Comparison of ENCODE assay signal across 8 cellular contexts in the genomic region with DNA sequence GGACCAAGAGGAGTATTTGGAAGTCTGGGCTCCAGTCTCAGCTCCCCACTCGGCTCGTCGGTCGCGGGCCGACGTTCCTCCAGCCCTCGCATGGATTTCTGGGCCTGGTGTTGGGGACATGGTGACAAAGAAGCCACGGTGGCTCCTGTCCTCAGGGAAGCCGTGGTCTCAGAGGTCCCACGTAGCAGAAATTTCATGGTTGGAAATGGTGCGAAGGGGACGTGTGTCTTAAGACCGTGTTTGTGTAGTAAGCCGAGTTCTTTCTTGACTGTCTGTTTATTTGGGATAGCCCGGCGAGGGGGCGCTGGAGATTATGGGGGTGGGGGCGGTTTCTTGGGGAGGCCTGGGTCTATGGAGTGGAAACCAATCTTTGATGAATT. TPM values are rescaled to one million over a fixed set of nuclear protein-coding genes. Genes with fewer than 3 reads are reported as not detected.
A peak's percentile ranks its signal among the peaks of the same experiment; 100 is the strongest.
DNase-seq lines count a peak whose midpoint lies in the region; ATAC-seq and TF ChIP-seq lines count a peak whose summit lies in the region.

No MANE protein-coding gene starts in this region.

- H3K36me3 ChIP-seq in OCI-LY1 (ENCODE audit: insufficient read depth, low read length) = no peaks in the 10 kb centered on the region
- no peaks in the 10 kb centered on the region for H3K36me3 ChIP-seq in effector memory CD4-positive, alpha-beta T cell (ENCODE audit: control insufficient read depth, insufficient read depth, low read length)

- no peaks in the 10 kb centered on the region for H3F3A ChIP-seq in OCI-LY1 (ENCODE audit: insufficient read depth, low read length)

- H3K79me2 ChIP-seq in OCI-LY1 (ENCODE audit: insufficient read depth, low read length) = no peaks in the 10 kb centered on the region

- H3K4me3 Mint-ChIP-seq in natural killer cell = peak overlapping the region; percentile 75

- POLR2A ChIA-PET in GM10248 (lab: Yijun Ruan, JAX) = no interaction called here

- H3K9me3 ChIP-seq in OCI-LY1 (ENCODE audit: low read length) = no peaks in the 10 kb centered on the region
- no peaks in the 10 kb centered on the region for H3K9me3 ChIP-seq in effector memory CD4-positive, alpha-beta T cell (ENCODE audit: control insufficient read depth, low read length)

- CTCF ChIA-PET in GM10248 (lab: Yijun Ruan, JAX) = interaction anchor here (1.3 to 1.7 kb wide), 3 partner anchors 10 to 46 kb away, joined by 3 to 8 read pairs (median 4); no protein-coding TSS in a partner anchor

- peaks cover 8 to 13% of the 10 kb centered on the region in 2 donors for H3K4me1 Mint-ChIP-seq in natural killer cell

- no peaks in the 10 kb centered on the region for H4K20me1 ChIP-seq in OCI-LY1 (ENCODE audit: insufficient read depth, low read length)

- H2AFZ ChIP-seq in OCI-LY1 (ENCODE audit: low read length) = no peak overlapping the region

- peaks cover 50 to 72% of the 10 kb centered on the region in 2 donors for H3K27me3 Mint-ChIP-seq in natural killer cell (ENCODE audit: low read depth in 2 of 2)

- DNase-seq in GM10248 (ENCODE audit: extremely low spot score) = peak; percentile 15
- no peak for DNase-seq in effector memory CD4-positive, alpha-beta T cell
- no peak for DNase-seq in natural killer cell
- DNase-seq in NCI-H2029 (lab: John Stamatoyannopoulos, UW) = no peak
- DNase-seq in GM19238 (ENCODE audit: insufficient read length, low spot score) = no peak
- DNase-seq in NK-92 treated with Interleukin-12 subunit alpha and Interleukin-12 subunit beta, amount 100 ng/mL, for 24 hours (lab: John Stamatoyannopoulos, UW) = no peak

- no peaks in the 10 kb centered on the region for H3K9me3 Mint-ChIP-seq in natural killer cell

- peak overlapping the region; percentile 54 for H3K4me3 ChIP-seq in OCI-LY1 (ENCODE audit: low read depth, low read length, poor library complexity, severe bottlenecking)
- peak overlapping the region; percentile 59 for H3K4me3 ChIP-seq in effector memory CD4-positive, alpha-beta T cell (ENCODE audit: insufficient read depth, low read depth, low read length, poor library complexity, severe bottlenecking)

- H3K4me1 ChIP-seq in OCI-LY1 (ENCODE audit: insufficient read depth, low read length, severe bottlenecking) = no peaks in the 10 kb centered on the region
- peaks cover 6% of the 10 kb centered on the region for H3K4me1 ChIP-seq in effector memory CD4-positive, alpha-beta T cell (ENCODE audit: control insufficient read depth, insufficient read depth, low read length, poor library complexity, severe bottlenecking)

- H3K27me3 ChIP-seq in OCI-LY1 (ENCODE audit: insufficient read depth, low read length) = peaks cover 10% of the 10 kb centered on the region
- peaks cover 26% of the 10 kb centered on the region for H3K27me3 ChIP-seq in effector memory CD4-positive, alpha-beta T cell (replicated peaks; ENCODE audit: control insufficient read depth, insufficient read depth, low read length, poor library complexity, severe bottlenecking)

- peak overlapping the region; percentile 71 for H3K4me2 ChIP-seq in OCI-LY1 (ENCODE audit: low read length)

- H3K27ac Mint-ChIP-seq in natural killer cell = no peak overlapping the region

- H3K9me2 ChIP-seq in OCI-LY1 (ENCODE audit: low read depth, low read length) = no peaks in the 10 kb centered on the region

- intact Hi-C loops in natural killer cell (cut with micrococcal nuclease) = no loop called here

- ATAC-seq in natural killer cell (no peak), HG02885 (IDR thresholded peaks at IDR 0.05; ENCODE audit: poor library complexity, unreplicated experiment) (no peak)

- no peak overlapping the region for H3K27ac ChIP-seq in OCI-LY1 (ENCODE audit: low read depth, low read length, poor library complexity, severe bottlenecking)
- H3K27ac ChIP-seq in effector memory CD4-positive, alpha-beta T cell (ENCODE audit: insufficient read depth, low read length, poor library complexity, severe bottlenecking) = no peak overlapping the region

- no peaks in the 10 kb centered on the region for H3K36me3 Mint-ChIP-seq in natural killer cell

- no peak overlapping the region for H3K9ac ChIP-seq in OCI-LY1 (ENCODE audit: low read length)

- TF ChIP-seq CTCF in GM10248 (IDR thresholded peaks at IDR 0.05; ENCODE audit: control extremely low read depth, extremely low read depth, low read depth, missing control alignments) (no peak), OCI-LY1 (IDR thresholded peaks at IDR 0.05; ENCODE audit: low read length) (no peak), natural killer cell (IDR thresholded peaks at IDR 0.05) (no peak)

RNA-seq across cellular contexts. Expression of a gene that starts 23.4 kb away (rescaled TPM):
- 10 to 100 TPM; 17.5 to 30.2 (median 27.5) TPM for total RNA-seq in natural killer cell
